Comparison of ENCODE assay signal across 10 cellular contexts in genomic region chr15:96201696-96202095, GRCh38.
"Had no signal": no experiment of that assay in that cellular context is flagged by ENCODE, and none has a peak within 500 bp of the region (broad histone marks: within the 10 kb centered on the region; RNA-seq: fewer than 3 reads in every experiment).

No MANE protein-coding gene starts in this region.

- H3K27ac ChIP-seq: GM23248, HL-60 had no signal

- H3K36me3 Mint-ChIP-seq: IgD-negative memory B cell had no signal

- H3K9me3 ChIP-seq: HAP-1 had no signal

- H3K4me3 Mint-ChIP-seq: HFFc6, IgD-negative memory B cell had no signal

- H3K36me3 ChIP-seq: HAP-1 had no signal

- H3K27me3 Mint-ChIP-seq: IgD-negative memory B cell had no signal

- H3K4me1 Mint-ChIP-seq: IgD-negative memory B cell had no signal

- H3K9ac ChIP-seq: GM23248 had no signal

- ATAC-seq: HCT116, HepG2 had no signal

- H3K27ac Mint-ChIP-seq: HFFc6, IgD-negative memory B cell had no signal

- DNase-seq: GM23248, GOT3, H7, HFFc6, KBM-7 had no signal

- H2AFZ ChIP-seq: GM23248 had no signal

- H3K4me3 ChIP-seq: GM23248, HAP-1 had no signal
